ENCODE assay signal across 2 cellular contexts in the genomic region with DNA sequence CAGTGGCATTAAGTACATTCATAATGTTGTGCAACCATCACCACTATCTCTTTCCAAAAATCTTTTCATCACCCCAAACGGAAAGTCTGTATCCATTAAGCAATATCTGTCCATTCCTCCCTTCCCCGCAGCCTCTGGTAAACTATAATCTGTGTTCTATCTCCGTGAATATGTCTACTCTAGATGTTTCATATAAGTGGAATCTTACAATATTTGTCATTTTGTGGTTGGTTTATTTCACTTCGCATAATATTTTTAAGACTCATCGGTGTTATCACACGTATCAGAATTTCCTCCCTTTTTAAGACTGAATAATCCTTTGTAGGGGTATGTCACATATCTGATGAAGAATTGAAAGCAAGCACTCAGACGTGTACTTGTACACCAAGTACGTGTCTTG.
TF ChIP-seq lines count a peak whose summit lies in the region.

No MANE protein-coding gene starts in this region.

TF ChIP-seq in SK-N-SH, 30 proteins besides CTCF, POLR2A, EP300 and RAD21 (continued from another document):
- TF ChIP-seq, protein P1, sequence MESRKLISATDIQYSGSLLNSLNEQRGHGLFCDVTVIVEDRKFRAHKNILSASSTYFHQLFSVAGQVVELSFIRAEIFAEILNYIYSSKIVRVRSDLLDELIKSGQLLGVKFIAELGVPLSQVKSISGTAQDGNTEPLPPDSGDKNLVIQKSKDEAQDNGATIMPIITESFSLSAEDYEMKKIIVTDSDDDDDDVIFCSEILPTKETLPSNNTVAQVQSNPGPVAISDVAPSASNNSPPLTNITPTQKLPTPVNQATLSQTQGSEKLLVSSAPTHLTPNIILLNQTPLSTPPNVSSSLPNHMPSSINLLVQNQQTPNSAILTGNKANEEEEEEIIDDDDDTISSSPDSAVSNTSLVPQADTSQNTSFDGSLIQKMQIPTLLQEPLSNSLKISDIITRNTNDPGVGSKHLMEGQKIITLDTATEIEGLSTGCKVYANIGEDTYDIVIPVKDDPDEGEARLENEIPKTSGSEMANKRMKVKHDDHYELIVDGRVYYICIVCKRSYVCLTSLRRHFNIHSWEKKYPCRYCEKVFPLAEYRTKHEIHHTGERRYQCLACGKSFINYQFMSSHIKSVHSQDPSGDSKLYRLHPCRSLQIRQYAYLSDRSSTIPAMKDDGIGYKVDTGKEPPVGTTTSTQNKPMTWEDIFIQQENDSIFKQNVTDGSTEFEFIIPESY (IDR thresholded peaks at IDR 0.05; ENCODE audit: borderline replicate concordance, low read depth) = no peak

TF ChIP-seq in SK-N-SH treated with all-trans-retinoic acid at 6 μM for 48 hours, 23 proteins besides CTCF, POLR2A, EP300 and RAD21 (continued from another document):
- TF ChIP-seq, protein P2, sequence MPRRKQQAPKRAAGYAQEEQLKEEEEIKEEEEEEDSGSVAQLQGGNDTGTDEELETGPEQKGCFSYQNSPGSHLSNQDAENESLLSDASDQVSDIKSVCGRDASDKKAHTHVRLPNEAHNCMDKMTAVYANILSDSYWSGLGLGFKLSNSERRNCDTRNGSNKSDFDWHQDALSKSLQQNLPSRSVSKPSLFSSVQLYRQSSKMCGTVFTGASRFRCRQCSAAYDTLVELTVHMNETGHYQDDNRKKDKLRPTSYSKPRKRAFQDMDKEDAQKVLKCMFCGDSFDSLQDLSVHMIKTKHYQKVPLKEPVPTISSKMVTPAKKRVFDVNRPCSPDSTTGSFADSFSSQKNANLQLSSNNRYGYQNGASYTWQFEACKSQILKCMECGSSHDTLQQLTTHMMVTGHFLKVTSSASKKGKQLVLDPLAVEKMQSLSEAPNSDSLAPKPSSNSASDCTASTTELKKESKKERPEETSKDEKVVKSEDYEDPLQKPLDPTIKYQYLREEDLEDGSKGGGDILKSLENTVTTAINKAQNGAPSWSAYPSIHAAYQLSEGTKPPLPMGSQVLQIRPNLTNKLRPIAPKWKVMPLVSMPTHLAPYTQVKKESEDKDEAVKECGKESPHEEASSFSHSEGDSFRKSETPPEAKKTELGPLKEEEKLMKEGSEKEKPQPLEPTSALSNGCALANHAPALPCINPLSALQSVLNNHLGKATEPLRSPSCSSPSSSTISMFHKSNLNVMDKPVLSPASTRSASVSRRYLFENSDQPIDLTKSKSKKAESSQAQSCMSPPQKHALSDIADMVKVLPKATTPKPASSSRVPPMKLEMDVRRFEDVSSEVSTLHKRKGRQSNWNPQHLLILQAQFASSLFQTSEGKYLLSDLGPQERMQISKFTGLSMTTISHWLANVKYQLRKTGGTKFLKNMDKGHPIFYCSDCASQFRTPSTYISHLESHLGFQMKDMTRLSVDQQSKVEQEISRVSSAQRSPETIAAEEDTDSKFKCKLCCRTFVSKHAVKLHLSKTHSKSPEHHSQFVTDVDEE (CRISPR knock-in tag; IDR thresholded peaks at IDR 0.05) = no peak
- TF ChIP-seq ISL1 (CRISPR knock-in tag; IDR thresholded peaks at IDR 0.05) = no peak
- no peak for TF ChIP-seq ESRRG (CRISPR knock-in tag; IDR thresholded peaks at IDR 0.05)
- TF ChIP-seq ZNF8 (CRISPR knock-in tag; IDR thresholded peaks at IDR 0.05) = no peak
- no peak for TF ChIP-seq BACH2 (CRISPR knock-in tag; IDR thresholded peaks at IDR 0.05; ENCODE audit: borderline replicate concordance)
- TF ChIP-seq TCF4 (CRISPR knock-in tag; IDR thresholded peaks at IDR 0.05; ENCODE audit: borderline replicate concordance) = no peak
- no peak for TF ChIP-seq OSR1 (CRISPR knock-in tag; IDR thresholded peaks at IDR 0.05)
- TF ChIP-seq GLIS3 (CRISPR knock-in tag; IDR thresholded peaks at IDR 0.05) = no peak
- TF ChIP-seq RARB (CRISPR knock-in tag; IDR thresholded peaks at IDR 0.05) = no peak
- no peak for TF ChIP-seq ZFP30 (CRISPR knock-in tag; IDR thresholded peaks at IDR 0.05)
- no peak for TF ChIP-seq PPARA (CRISPR knock-in tag; IDR thresholded peaks at IDR 0.05; ENCODE audit: borderline replicate concordance)
